24 cellular contexts compared by ENCODE assay signal in the genomic region with DNA sequence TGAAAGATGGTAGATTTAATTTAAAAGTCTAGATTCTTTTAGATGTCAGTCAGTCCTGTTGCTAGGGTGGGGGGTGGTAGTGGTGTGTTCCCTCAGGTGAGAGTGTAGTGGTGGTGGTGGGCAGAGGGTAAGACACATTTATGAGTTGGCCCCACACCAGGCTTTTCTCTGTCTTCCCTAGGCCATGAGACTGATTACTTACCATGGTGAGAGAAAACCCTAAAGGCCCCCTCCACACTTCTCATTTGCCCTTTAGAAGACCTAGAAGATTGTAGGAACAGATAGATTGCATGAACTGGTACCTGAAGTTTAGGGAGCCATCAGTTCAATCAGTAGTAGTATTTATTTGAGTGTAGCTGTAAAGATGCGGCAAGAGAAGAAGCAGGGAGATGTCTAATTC.
"Had no signal": no experiment of that assay in that cellular context is flagged by ENCODE, and none has a peak within 500 bp of the region (broad histone marks: within the 10 kb centered on the region; RNA-seq: fewer than 3 reads in every experiment).

No MANE protein-coding gene starts in this region.

- H3K36me3 ChIP-seq: esophagus muscularis mucosa, gastroesophageal sphincter, transverse colon, uterus had no signal

- H3K9me3 Mint-ChIP-seq: memory B cell had no signal

- H3K4me3 Mint-ChIP-seq: memory B cell had no signal

- FAIRE-seq: bronchial epithelial cell had no signal

- H3K27ac ChIP-seq: esophagus muscularis mucosa, gastroesophageal sphincter, uterus had no signal

- DNase-seq: activated CD4-positive, alpha-beta T cell treated with anti-CD3 and anti-CD28 coated beads, Interleukin-2, amount 50 U/mL, for 1 hour; activated CD4-positive, CD25-positive, alpha-beta regulatory T cell treated with anti-CD3 and anti-CD28 coated beads, Interleukin-2, amount 50 U/mL, for 72 hours; activated CD8-positive, alpha-beta memory T cell treated with anti-CD3 and anti-CD28 coated beads, Interleukin-2, amount 50 U/mL, for 4 hours; activated effector memory CD4-positive, alpha-beta T cell treated with anti-CD3 and anti-CD28 coated beads, Interleukin-2, amount 50 U/mL, for 16 hours; activated naive CD4-positive, alpha-beta T cell treated with anti-CD3 and anti-CD28 coated beads, Interleukin-2, amount 50 U/mL, for 16 hours; activated T-cell treated with anti-CD3 and anti-CD28 coated beads, Interleukin-2, amount 50 U/mL, for 48 hours; cerebellar nuclear complex; effector CD4-positive, alpha-beta T cell; heart left ventricle; kidney glomerular epithelial cell; left ventricle myocardium superior; mucosa of descending colon; naive B cell; stimulated activated CD4-positive, alpha-beta T cell treated with anti-CD3 and anti-CD28 coated beads, Interleukin-12 subunit alpha, Interleukin-12 subunit beta, amount 100 ng/mL, for 4 hours; stimulated activated CD4-positive, alpha-beta T cell treated with anti-CD3 and anti-CD28 coated beads, Interleukin-2, amount 100 ng/mL, for 24 hours; stimulated activated naive CD4-positive, alpha-beta T cell treated with Interleukin-2 at 50 U/mL for 16 hours; T-helper 1 cell; T1000; transverse colon; uterus had no signal

- H3K27me3 ChIP-seq: esophagus muscularis mucosa, gastroesophageal sphincter, heart left ventricle, transverse colon, uterus had no signal

- H3K4me3 ChIP-seq: esophagus muscularis mucosa, gastroesophageal sphincter, heart left ventricle, mucosa of descending colon, transverse colon, uterus had no signal

- ATAC-seq: gastroesophageal sphincter, heart left ventricle, left ventricle myocardium superior, mucosa of descending colon had no signal

- H3K27ac Mint-ChIP-seq: memory B cell had no signal

- H3K9me3 ChIP-seq: esophagus muscularis mucosa, gastroesophageal sphincter, heart left ventricle, mucosa of descending colon, transverse colon, uterus had no signal
